In the genomic region with DNA sequence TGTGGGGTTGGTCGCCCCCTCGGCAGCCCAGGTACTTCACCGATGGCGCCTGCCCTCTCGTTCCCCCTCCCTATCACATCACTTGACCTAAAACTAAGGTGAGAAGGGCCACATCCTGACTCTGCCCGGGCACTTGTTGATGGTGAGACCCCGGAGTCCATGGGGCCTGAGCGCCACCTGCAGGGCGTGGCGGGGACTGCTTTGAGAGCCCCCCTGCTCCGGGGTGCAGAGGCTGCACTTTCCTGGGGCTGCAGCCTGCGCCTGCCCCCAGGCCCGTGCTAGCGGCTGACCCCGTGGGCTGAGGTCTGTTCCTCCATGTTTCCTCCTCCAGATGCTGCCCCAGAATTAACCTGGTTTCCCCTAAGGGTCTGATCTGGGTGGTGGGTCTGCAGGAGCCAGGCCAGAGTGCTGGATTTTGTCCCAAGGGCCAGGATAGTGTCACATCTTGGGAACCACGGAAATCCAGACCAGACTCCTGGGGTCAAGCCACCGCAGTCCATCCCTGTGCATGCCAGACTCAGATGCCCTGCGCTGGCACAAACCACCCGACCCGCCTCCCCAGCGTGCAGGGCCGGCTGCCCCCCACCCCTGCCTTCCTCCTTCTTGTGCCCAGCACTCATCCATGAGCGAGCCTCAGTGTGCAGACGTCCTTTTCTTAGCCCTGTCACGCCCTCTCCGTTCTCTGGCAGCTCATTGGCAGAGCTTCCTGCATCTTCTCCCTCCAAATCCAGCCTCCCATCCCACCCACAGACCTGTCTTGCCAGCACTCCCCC, we compare ENCODE assay signal across 1 cellular context.
TF ChIP-seq lines count a peak whose summit lies in the region.

No MANE protein-coding gene starts in this region.

TF ChIP-seq in HepG2, 621 proteins besides CTCF, POLR2A, EP300 and RAD21 (continued from another document):
- TF ChIP-seq RXRA (CRISPR knock-in tag; IDR thresholded peaks at IDR 0.05), result peak; percentile 75
